12 cellular contexts compared by ENCODE assay signal in the genomic region with DNA sequence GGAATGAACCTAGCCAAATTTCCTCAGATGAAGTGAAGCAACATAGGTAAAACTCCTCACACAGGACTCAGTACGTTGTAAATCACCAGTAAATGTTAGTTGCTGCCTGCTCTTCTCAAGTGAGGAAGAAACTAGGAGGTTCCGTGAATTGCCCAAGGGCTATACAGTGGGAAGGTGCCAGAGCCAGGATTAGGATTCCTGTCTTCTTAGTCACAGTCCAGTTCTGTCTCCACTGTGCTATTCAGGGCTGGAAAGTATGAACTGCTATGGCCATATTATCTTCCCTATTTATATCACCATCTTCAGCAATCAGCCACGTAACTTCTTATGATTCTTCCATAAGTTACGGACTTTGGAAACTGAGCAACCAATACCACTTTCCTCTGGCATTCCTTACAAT.
DNase-seq lines count a peak whose midpoint lies in the region; ATAC-seq and TF ChIP-seq lines count a peak whose summit lies in the region.
"Had no signal": no experiment of that assay in that cellular context is flagged by ENCODE, and none has a peak within 500 bp of the region (broad histone marks: within the 10 kb centered on the region; RNA-seq: fewer than 3 reads in every experiment).

No MANE protein-coding gene starts in this region.

- peak; percentile 99 for DNase-seq in EH (ENCODE audit: low read depth)
- DNase-seq in RPMI7951 (ENCODE audit: low read depth), result peak; percentile 97
- no peak for DNase-seq in osteocyte (ENCODE audit: extremely low spot score, unreplicated experiment)
- no peak for DNase-seq in tibial nerve (ENCODE audit: low spot score in 2 of 2)
- no peak for DNase-seq in SKM-1 (lab: John Stamatoyannopoulos, UW; ENCODE audit: unreplicated experiment)
- no peak for DNase-seq in DMS79 (lab: John Stamatoyannopoulos, UW)
- DNase-seq: activated CD8-positive, alpha-beta memory T cell treated with anti-CD3 and anti-CD28 coated beads for 24 hours; activated naive CD8-positive, alpha-beta T cell treated with anti-CD3 and anti-CD28 coated beads, Interleukin-2, amount 50 U/mL, for 24 hours; KG1; posterior cingulate gyrus had no signal

- peaks cover 6% of the 10 kb centered on the region for H3K9me3 Mint-ChIP-seq in osteocyte (ENCODE audit: unreplicated experiment)
- H3K9me3 Mint-ChIP-seq: activated naive CD8-positive, alpha-beta T cell treated with anti-CD3 and anti-CD28 coated beads, Interleukin-2, amount 50 U/mL, for 24 hours had no signal

- peaks cover 80% of the 10 kb centered on the region for H3K4me1 Mint-ChIP-seq in osteocyte (ENCODE audit: unreplicated experiment)

- H3K27me3 Mint-ChIP-seq in osteocyte (ENCODE audit: unreplicated experiment), result no peaks in the 10 kb centered on the region
- H3K27me3 Mint-ChIP-seq: activated naive CD8-positive, alpha-beta T cell treated with anti-CD3 and anti-CD28 coated beads, Interleukin-2, amount 50 U/mL, for 24 hours had no signal

- H3K27ac ChIP-seq in tibial nerve, result no peak overlapping the region

- H3K4me3 Mint-ChIP-seq in osteocyte (ENCODE audit: unreplicated experiment), result no peak overlapping the region
- H3K4me3 Mint-ChIP-seq: activated naive CD8-positive, alpha-beta T cell treated with anti-CD3 and anti-CD28 coated beads, Interleukin-2, amount 50 U/mL, for 24 hours had no signal

- peak overlapping the region; percentile 83 for H3K27ac Mint-ChIP-seq in osteocyte (ENCODE audit: unreplicated experiment)
- H3K27ac Mint-ChIP-seq: activated naive CD8-positive, alpha-beta T cell treated with anti-CD3 and anti-CD28 coated beads, Interleukin-2, amount 50 U/mL, for 24 hours had no signal

- 82 to 84% methylated on average over 4 of the region's 4 CpGs for WGBS in tibial nerve, 2 donors

- no peaks in the 10 kb centered on the region for H3K27me3 ChIP-seq in tibial nerve

- TF ChIP-seq CTCF in osteocyte (IDR thresholded peaks at IDR 0.05) (no peak), tibial nerve (IDR thresholded peaks at IDR 0.05) (no peak)

- peaks cover 0 to 15% (median 0%) of the 10 kb centered on the region in 4 donors for H3K4me1 ChIP-seq in tibial nerve

- no peak overlapping the region for H3K4me3 ChIP-seq in tibial nerve

- no peaks in the 10 kb centered on the region for H3K36me3 ChIP-seq in tibial nerve

- peak; percentile 97 for ATAC-seq in esophagus mucosa
- ATAC-seq in GM18505 (IDR thresholded peaks at IDR 0.05; ENCODE audit: unreplicated experiment), result no peak

- H3K36me3 Mint-ChIP-seq in osteocyte (ENCODE audit: unreplicated experiment), result no peaks in the 10 kb centered on the region

- no peaks in the 10 kb centered on the region for H3K9me3 ChIP-seq in tibial nerve

- TF ChIP-seq POLR2A in tibial nerve (IDR thresholded peaks at IDR 0.05) (no peak), GM18505 (IDR thresholded peaks at IDR 0.05; ENCODE audit: borderline replicate concordance, extremely low read depth, insufficient read depth, insufficient read length) (no peak)

- no peak for TF ChIP-seq EP300 in tibial nerve (IDR thresholded peaks at IDR 0.05)

Comparison
In these comparisons a context has a peak if more than half of its experiments do, and no peak if none do; other contexts are left out.
1. DNase-seq: peak in EH (single experiment) and RPMI7951 (single experiment); none in osteocyte (single experiment), tibial nerve (0 of 2), SKM-1 (single experiment) and DMS79 (single experiment).